In the genomic region with DNA sequence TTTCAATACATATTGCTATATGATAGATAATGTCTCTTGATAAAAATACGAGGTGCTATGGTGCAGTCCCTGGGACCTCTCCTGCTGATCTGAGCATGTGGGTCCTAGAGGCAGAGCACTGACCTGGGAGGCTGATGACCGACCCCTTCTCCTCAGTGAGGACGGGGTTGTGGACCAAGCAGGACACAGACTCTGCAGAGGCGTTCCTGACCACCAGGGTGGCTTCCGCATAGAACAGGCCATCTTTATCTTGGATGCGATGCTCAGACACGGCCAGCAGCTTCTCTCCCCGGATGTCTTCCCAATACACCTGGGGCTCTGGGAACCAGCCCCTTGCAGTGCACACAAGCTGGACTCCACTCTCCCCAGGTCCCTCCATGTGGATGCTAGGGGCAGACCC, we compare ENCODE assay signal across 28 cellular contexts. TPM values are rescaled to one million over a fixed set of nuclear protein-coding genes. Genes with fewer than 3 reads are reported as not detected.
"Had no signal": no experiment of that assay in that cellular context is flagged by ENCODE, and none has a peak within 500 bp of the region (broad histone marks: within the 10 kb centered on the region; RNA-seq: fewer than 3 reads in every experiment).

No MANE protein-coding gene starts in this region.

- H3K27me3 ChIP-seq: Peyer's patch had no signal

- H3K9me3 Mint-ChIP-seq: activated CD8-positive, alpha-beta T cell treated with anti-CD3 and anti-CD28 coated beads for 36 hours; activated naive CD8-positive, alpha-beta T cell treated with anti-CD3 and anti-CD28 coated beads, Interleukin-2, amount 10 ng/mL, durations not matched to agents 7 days and 5 days; activated T-cell treated with anti-CD3 and anti-CD28 coated beads, Interleukin-2, amount 50 U/mL, for 72 hours; activated T-helper 2 cell treated with anti-CD3 and anti-CD28 coated beads, Interferon-gamma antibody, Interleukin-2, Interleukin-4, amounts not matched to agents 10 μg/mL and 5 μg/mL and 100 μg/mL, durations not matched to agents 14 hours and 24 hours and 36 hours; T-helper 1 cell treated with Interleukin-12 subunit alpha and Interleukin-12 subunit beta and Interleukin-4 antibody, amounts not matched to agents 30 μg/mL and 1 μg/mL, for 36 hours had no signal

- H3K36me3 Mint-ChIP-seq: activated naive CD8-positive, alpha-beta T cell treated with anti-CD3 and anti-CD28 coated beads, Interleukin-2, amount 10 ng/mL, durations not matched to agents 7 days and 5 days had no signal

- H3K27ac ChIP-seq: adrenal gland, Peyer's patch, RWPE1, SJSA1 had no signal

- DNase-seq: activated CD4-positive, alpha-beta T cell treated with anti-CD3 and anti-CD28 coated beads for 36 hours; activated CD4-positive, CD25-positive, alpha-beta regulatory T cell; activated CD8-positive, alpha-beta memory T cell treated with anti-CD3 and anti-CD28 coated beads, Interleukin-2, amount 50 U/mL, for 4 hours; activated CD8-positive, alpha-beta T cell treated with anti-CD3 and anti-CD28 coated beads for 36 hours; activated gamma-delta T cell treated with Interleukin-2 at 50 U/mL for 16 hours; activated naive CD4-positive, alpha-beta T cell treated with anti-CD3 and anti-CD28 coated beads, Interleukin-2, amount 50 U/mL, for 16 hours; activated naive CD8-positive, alpha-beta T cell treated with anti-CD3 and anti-CD28 coated beads, Interleukin-2, amount 10 ng/mL, durations not matched to agents 7 days and 5 days; activated T-cell treated with anti-CD3 and anti-CD28 coated beads, Interleukin-2, amount 50 U/mL, for 72 hours; adrenal gland; anterior cingulate cortex; Kasumi-1; NCI-H1092; NCI-H1417; NCI-H1930; NCI-H2171; NCI-H226; NCI-H526 treated with DMSO at 0.1 percent for 48 hours; NK-92 treated with Interleukin-12 subunit alpha and Interleukin-12 subunit beta, amount 100 ng/mL, for 24 hours; OCI-M1; Peyer's patch; Right ventricle myocardium superior had no signal

- H3K36me3 ChIP-seq: adrenal gland, Peyer's patch, SJSA1 had no signal

- H3K4me1 Mint-ChIP-seq: activated CD4-positive, alpha-beta T cell treated with anti-CD3 and anti-CD28 coated beads for 36 hours; activated naive CD8-positive, alpha-beta T cell treated with anti-CD3 and anti-CD28 coated beads, Interleukin-2, amount 10 ng/mL, durations not matched to agents 7 days and 5 days had no signal

- H3K4me3 Mint-ChIP-seq: activated CD4-positive, alpha-beta T cell treated with anti-CD3 and anti-CD28 coated beads for 36 hours; activated CD8-positive, alpha-beta T cell treated with anti-CD3 and anti-CD28 coated beads for 36 hours; activated naive CD8-positive, alpha-beta T cell treated with anti-CD3 and anti-CD28 coated beads, Interleukin-2, amount 10 ng/mL, durations not matched to agents 7 days and 5 days; activated T-cell treated with anti-CD3 and anti-CD28 coated beads, Interleukin-2, amount 50 U/mL, for 72 hours; T-helper 1 cell treated with Interleukin-12 subunit alpha and Interleukin-12 subunit beta and Interleukin-4 antibody, amounts not matched to agents 30 μg/mL and 1 μg/mL, for 36 hours had no signal

- ATAC-seq: activated CD4-positive, alpha-beta T cell treated with anti-CD3 and anti-CD28 coated beads for 36 hours; activated CD8-positive, alpha-beta T cell treated with anti-CD3 and anti-CD28 coated beads for 36 hours; activated T-cell treated with anti-CD3 and anti-CD28 coated beads, Interleukin-2, amount 50 U/mL, for 72 hours had no signal

- H3K4me3 ChIP-seq: adrenal gland, Peyer's patch, SJSA1 had no signal

- H3K9me3 ChIP-seq: adrenal gland, Peyer's patch, SJSA1 had no signal

- H3K27ac Mint-ChIP-seq: activated CD4-positive, alpha-beta T cell treated with anti-CD3 and anti-CD28 coated beads for 36 hours; activated CD8-positive, alpha-beta T cell treated with anti-CD3 and anti-CD28 coated beads for 36 hours; activated naive CD8-positive, alpha-beta T cell treated with anti-CD3 and anti-CD28 coated beads, Interleukin-2, amount 10 ng/mL, durations not matched to agents 7 days and 5 days; activated T-helper 2 cell treated with anti-CD3 and anti-CD28 coated beads, Interferon-gamma antibody, Interleukin-2, Interleukin-4, amounts not matched to agents 10 μg/mL and 5 μg/mL and 100 μg/mL, durations not matched to agents 14 hours and 24 hours and 36 hours; T-helper 1 cell treated with Interleukin-12 subunit alpha and Interleukin-12 subunit beta and Interleukin-4 antibody, amounts not matched to agents 30 μg/mL and 1 μg/mL, for 36 hours had no signal

- H3K4me1 ChIP-seq: adrenal gland, Peyer's patch, SJSA1 had no signal

RNA-seq across cellular contexts. Expression of a gene that starts 4.2 kb away (rescaled TPM):
- total RNA-seq: activated CD4-positive, alpha-beta T cell treated with anti-CD3 and anti-CD28 coated beads for 36 hours; activated CD8-positive, alpha-beta T cell treated with anti-CD3 and anti-CD28 coated beads for 36 hours; activated naive CD8-positive, alpha-beta T cell treated with anti-CD3 and anti-CD28 coated beads, Interleukin-2, amount 10 ng/mL, durations not matched to agents 7 days and 5 days; activated T-cell treated with anti-CD3 and anti-CD28 coated beads, Interleukin-2, amount 50 U/mL, for 72 hours; activated T-helper 2 cell treated with anti-CD3 and anti-CD28 coated beads, Interferon-gamma antibody, Interleukin-2, Interleukin-4, amounts not matched to agents 10 μg/mL and 5 μg/mL and 100 μg/mL, durations not matched to agents 14 hours and 24 hours and 36 hours; cardiac septum; NCI-H460; Right ventricle myocardium superior; SJSA1 had no signal
- polyA plus RNA-seq: adrenal gland had no signal

RNA-seq across cellular contexts. Expression of a gene that starts 31.1 kb away (rescaled TPM):
- total RNA-seq: activated CD4-positive, alpha-beta T cell treated with anti-CD3 and anti-CD28 coated beads for 36 hours; activated CD8-positive, alpha-beta T cell treated with anti-CD3 and anti-CD28 coated beads for 36 hours; activated naive CD8-positive, alpha-beta T cell treated with anti-CD3 and anti-CD28 coated beads, Interleukin-2, amount 10 ng/mL, durations not matched to agents 7 days and 5 days; activated T-cell treated with anti-CD3 and anti-CD28 coated beads, Interleukin-2, amount 50 U/mL, for 72 hours; activated T-helper 2 cell treated with anti-CD3 and anti-CD28 coated beads, Interferon-gamma antibody, Interleukin-2, Interleukin-4, amounts not matched to agents 10 μg/mL and 5 μg/mL and 100 μg/mL, durations not matched to agents 14 hours and 24 hours and 36 hours; adrenal gland; cardiac septum; cerebellum; NCI-H460; Peyer's patch; Right ventricle myocardium superior; SJSA1 had no signal
- polyA plus RNA-seq: adrenal gland had no signal

RNA-seq across cellular contexts. Expression of a gene that starts 36.9 kb away (rescaled TPM):
- total RNA-seq: SJSA1 had no signal
